31 cellular contexts compared by ENCODE assay signal in genomic region chr5:109947667-109948066, GRCh38.
"Had no signal": no experiment of that assay in that cellular context is flagged by ENCODE, and none has a peak within 500 bp of the region (broad histone marks: within the 10 kb centered on the region; RNA-seq: fewer than 3 reads in every experiment).

No MANE protein-coding gene starts in this region.

- H3K36me3 ChIP-seq: adrenal gland, breast epithelium, MG63, Peyer's patch, SJSA1 had no signal

- H3K4me2 ChIP-seq: SK-N-SH had no signal

- H3K9me3 ChIP-seq: adrenal gland, body of pancreas, breast epithelium, MG63, Peyer's patch, SJSA1, SK-N-SH had no signal

- H3K4me1 ChIP-seq: adrenal gland, body of pancreas, breast epithelium, Peyer's patch, SJSA1 had no signal

- DNase-seq: activated CD4-positive, alpha-beta memory T cell treated with anti-CD3 and anti-CD28 coated beads for 36 hours; activated CD4-positive, alpha-beta T cell treated with anti-CD3 and anti-CD28 coated beads for 36 hours; activated CD4-positive, alpha-beta T cell treated with anti-CD3 and anti-CD28 coated beads, Interleukin-2, amount 10 ng/mL, durations not matched to agents 7 days and 5 days; activated CD8-positive, alpha-beta memory T cell treated with anti-CD3 and anti-CD28 coated beads, Interleukin-2, amount 50 U/mL, for 4 hours; activated gamma-delta T cell treated with Interleukin-2 at 50 U/mL for 16 hours; activated naive CD4-positive, alpha-beta T cell treated with anti-CD3 and anti-CD28 coated beads for 36 hours; activated T-cell treated with anti-CD3 and anti-CD28 coated beads for 4 hours; activated T-cell treated with anti-CD3 and anti-CD28 coated beads, Interleukin-2, amount 50 U/mL, for 4 hours; adrenal gland; body of pancreas; caudate nucleus; Karpas-422; MG63; NCI-H1092; NCI-H1436 treated with DMSO at 0.1 percent for 48 hours; NCI-H1694 treated with DMSO at 0.1 percent for 48 hours; NCI-H2029; NCI-H510A; NCI-H526; NCI-H748 treated with DMSO at 0.1 percent for 48 hours; NK-92 treated with Interleukin-12 subunit alpha and Interleukin-12 subunit beta, amount 100 ng/mL, for 24 hours; PC-3; Peyer's patch; RPMI8226; SHP77 treated with DMSO at 0.1 percent for 48 hours; SK-N-SH had no signal

- H3K27ac ChIP-seq: adrenal gland, body of pancreas, breast epithelium, Peyer's patch, SJSA1 had no signal

- H3K4me3 ChIP-seq: adrenal gland, body of pancreas, breast epithelium, K562, MG63, Peyer's patch, SJSA1 had no signal

- H3K27me3 ChIP-seq: adrenal gland, body of pancreas, breast epithelium, Peyer's patch had no signal

- ATAC-seq: activated CD4-positive, alpha-beta T cell treated with anti-CD3 and anti-CD28 coated beads for 36 hours; activated CD4-positive, CD25-positive, alpha-beta regulatory T cell treated with anti-CD3 and anti-CD28 coated beads, Interleukin-2, amount 50 U/mL, for 24 hours; activated naive CD4-positive, alpha-beta T cell treated with anti-CD3 and anti-CD28 coated beads, Interleukin-2, amount 50 U/mL, for 72 hours; activated T-cell treated with anti-CD3 and anti-CD28 coated beads, Interleukin-2, amount 50 U/mL, for 4 hours; body of pancreas; K562; PC-3 had no signal

- H3K9ac ChIP-seq: SK-N-SH had no signal
